20 cellular contexts compared by ENCODE assay signal in genomic region chr20:63823691-63824311, GRCh38. TPM values are rescaled to one million over a fixed set of nuclear protein-coding genes. Genes with fewer than 3 reads are reported as not detected.
"Had no signal": no experiment of that assay in that cellular context is flagged by ENCODE, and none has a peak within 500 bp of the region (broad histone marks: within the 10 kb centered on the region; RNA-seq: fewer than 3 reads in every experiment).

No MANE protein-coding gene starts in this region.

- H3K36me3 Mint-ChIP-seq: activated naive CD8-positive, alpha-beta T cell treated with anti-CD3 and anti-CD28 coated beads for 36 hours; naive B cell had no signal

- H3K9me3 Mint-ChIP-seq: activated CD4-positive, alpha-beta T cell treated with anti-CD3 and anti-CD28 coated beads, Interleukin-2, amount 10 ng/mL, durations not matched to agents 7 days and 5 days; activated naive CD8-positive, alpha-beta T cell treated with anti-CD3 and anti-CD28 coated beads for 36 hours; effector memory CD8-positive, alpha-beta T cell; naive B cell; T-helper 2 cell treated with Interferon-gamma antibody and Interleukin-4, amounts not matched to agents 5 μg/mL and 100 μg/mL, for 36 hours had no signal

- H3K4me3 ChIP-seq: lower lobe of right lung, skin epidermis, transverse colon, vagina had no signal

- H3K27me3 ChIP-seq: vagina had no signal

- ATAC-seq: effector memory CD8-positive, alpha-beta T cell; lower lobe of right lung had no signal

- H3K36me3 ChIP-seq: brain microvascular endothelial cell, lower lobe of right lung, transverse colon, vagina had no signal

- DNase-seq: activated CD4-positive, alpha-beta T cell treated with anti-CD3 and anti-CD28 coated beads, Interleukin-2, amount 10 ng/mL, durations not matched to agents 7 days and 5 days; activated CD8-positive, alpha-beta memory T cell treated with anti-CD3 and anti-CD28 coated beads for 24 hours; activated gamma-delta T cell treated with Interleukin-2 at 50 U/mL for 16 hours; activated naive CD8-positive, alpha-beta T cell treated with anti-CD3 and anti-CD28 coated beads for 36 hours; brain microvascular endothelial cell; cerebellar nuclear complex; dermis blood vessel endothelial cell; effector memory CD8-positive, alpha-beta T cell; lower lobe of right lung; naive B cell; stimulated activated CD4-positive, alpha-beta T cell treated with anti-CD3 and anti-CD28 coated beads, Interleukin-4, amount 100 ng/mL, for 24 hours; stimulated activated CD8-positive, alpha-beta memory T cell treated with anti-CD3 and anti-CD28 coated beads, Interleukin-4, amount 100 ng/mL, for 48 hours; stimulated activated naive CD4-positive, alpha-beta T cell treated with Interleukin-2 at 50 U/mL for 16 hours; SW 1271; transverse colon had no signal

- H3K9me3 ChIP-seq: lower lobe of right lung, transverse colon, vagina had no signal

- H3K27ac Mint-ChIP-seq: activated CD4-positive, alpha-beta T cell treated with anti-CD3 and anti-CD28 coated beads, Interleukin-2, amount 10 ng/mL, durations not matched to agents 7 days and 5 days; activated naive CD8-positive, alpha-beta T cell treated with anti-CD3 and anti-CD28 coated beads for 36 hours; effector memory CD8-positive, alpha-beta T cell; naive B cell; T-helper 2 cell treated with Interferon-gamma antibody and Interleukin-4, amounts not matched to agents 5 μg/mL and 100 μg/mL, for 36 hours had no signal

- H3K27ac ChIP-seq: brain microvascular endothelial cell, lower lobe of right lung, skin epidermis, transverse colon, vagina had no signal

RNA-seq across cellular contexts. Expression of gene ZBTB46, which starts 7.3 kb away (rescaled TPM):
- total RNA-seq: activated CD4-positive, alpha-beta T cell treated with anti-CD3 and anti-CD28 coated beads, Interleukin-2, amount 10 ng/mL, durations not matched to agents 7 days and 5 days had no signal

RNA-seq across cellular contexts. Expression of gene ABHD16B, which starts 37.5 kb away (rescaled TPM):
- total RNA-seq: activated CD4-positive, alpha-beta T cell treated with anti-CD3 and anti-CD28 coated beads, Interleukin-2, amount 10 ng/mL, durations not matched to agents 7 days and 5 days; activated naive CD8-positive, alpha-beta T cell treated with anti-CD3 and anti-CD28 coated beads for 36 hours; dermis blood vessel endothelial cell; epithelial cell of proximal tubule; kidney epithelial cell; lower lobe of right lung; transverse colon; vagina had no signal
